In the genomic region with DNA sequence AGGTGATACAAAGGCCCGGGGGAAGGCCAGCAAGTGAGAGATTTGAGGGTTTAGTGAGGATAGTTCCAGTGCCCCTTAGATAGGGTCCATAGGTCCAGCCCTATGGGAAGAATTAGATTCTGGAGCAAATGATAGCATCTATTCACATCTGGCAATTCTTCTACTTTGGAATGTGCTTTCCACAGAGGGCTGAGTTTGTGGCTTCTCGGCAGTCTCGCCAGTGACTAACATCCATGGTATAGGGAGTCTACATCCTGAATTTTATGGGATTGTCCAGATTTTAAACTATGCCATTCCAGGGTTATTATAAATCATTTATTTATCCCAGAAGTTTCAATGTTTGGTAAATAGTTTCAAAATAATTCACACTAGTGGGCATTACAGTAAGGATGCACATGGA, we compare ENCODE assay signal across 10 cellular contexts.
"Had no signal": no experiment of that assay in that cellular context is flagged by ENCODE, and none has a peak within 500 bp of the region (broad histone marks: within the 10 kb centered on the region; RNA-seq: fewer than 3 reads in every experiment).

No MANE protein-coding gene starts in this region.

- H3K27ac ChIP-seq: breast epithelium, gastrocnemius medialis, upper lobe of right lung had no signal

- DNase-seq: activated T-cell treated with anti-CD3 and anti-CD28 coated beads, Interleukin-2, amount 50 U/mL, for 1 hour; gastrocnemius medialis; left ventricle myocardium superior; mesendoderm; stimulated activated CD4-positive, alpha-beta T cell treated with anti-CD3 and anti-CD28 coated beads, Interleukin-4, amount 100 ng/mL, for 1 hour; stimulated activated CD8-positive, alpha-beta memory T cell treated with anti-CD3 and anti-CD28 coated beads, Interleukin-4, amount 100 ng/mL, for 48 hours; T-helper 2 cell; upper lobe of right lung had no signal

- H3K36me3 ChIP-seq: breast epithelium, gastrocnemius medialis, upper lobe of right lung had no signal

- ATAC-seq: esophagus mucosa, gastrocnemius medialis, left ventricle myocardium superior, upper lobe of right lung had no signal

- H3K4me1 ChIP-seq: breast epithelium, gastrocnemius medialis had no signal

- H3K9me3 ChIP-seq: breast epithelium, upper lobe of right lung had no signal

- H3K27me3 ChIP-seq: breast epithelium, gastrocnemius medialis, upper lobe of right lung had no signal

- H3K4me3 ChIP-seq: breast epithelium, gastrocnemius medialis, upper lobe of right lung had no signal
